Comparison of ENCODE assay signal across 33 cellular contexts in the genomic region with DNA sequence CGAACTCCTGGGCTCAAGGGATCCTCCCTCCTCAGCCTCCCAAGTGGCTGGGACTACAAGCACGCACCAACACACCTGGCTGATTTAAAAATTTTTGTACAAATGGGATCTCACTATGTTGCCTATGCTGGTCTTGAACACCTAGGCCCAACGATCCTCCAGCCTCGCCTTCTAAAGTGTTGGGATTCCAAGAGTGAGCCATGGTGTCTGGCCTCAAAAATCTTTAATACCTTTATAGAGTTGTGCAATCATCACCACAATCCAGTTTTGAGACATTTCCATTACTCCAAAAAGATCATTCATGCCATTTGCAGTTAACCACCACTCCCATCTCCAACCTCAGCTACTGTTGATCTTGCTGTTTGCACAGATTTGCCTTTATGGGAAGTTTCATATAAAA.
"Had no signal": no experiment of that assay in that cellular context is flagged by ENCODE, and none has a peak within 500 bp of the region (broad histone marks: within the 10 kb centered on the region; RNA-seq: fewer than 3 reads in every experiment).

No MANE protein-coding gene starts in this region.

- H3K27ac ChIP-seq: adrenal gland, body of pancreas, brain microvascular endothelial cell, breast epithelium, VCaP had no signal

- H3K36me3 ChIP-seq: breast epithelium had no signal

- DNase-seq: activated B cell treated with CpG ODN at 0.5 μM for 24 hours; activated CD4-positive, alpha-beta memory T cell treated with anti-CD3 and anti-CD28 coated beads for 36 hours; activated CD4-positive, alpha-beta T cell treated with anti-CD3 and anti-CD28 coated beads for 4 hours; activated CD4-positive, alpha-beta T cell treated with anti-CD3 and anti-CD28 coated beads, Interleukin-2, amount 10 ng/mL, durations not matched to agents 24 days and 14 days; activated CD4-positive, alpha-beta T cell treated with anti-CD3 and anti-CD28 coated beads, Interleukin-2, amount 50 U/mL, for 1 hour; activated CD4-positive, alpha-beta T cell treated with anti-CD3 and anti-CD28 coated beads, Interleukin-2, amount 50 U/mL, for 4 hours; activated CD4-positive, CD25-positive, alpha-beta regulatory T cell treated with anti-CD3 and anti-CD28 coated beads, Interleukin-2, amount 50 U/mL, for 72 hours; activated CD8-positive, alpha-beta memory T cell treated with anti-CD3 and anti-CD28 coated beads, Interleukin-2, amount 50 U/mL, for 4 hours; activated CD8-positive, alpha-beta T cell treated with anti-CD3 and anti-CD28 coated beads for 36 hours; activated effector memory CD4-positive, alpha-beta T cell treated with anti-CD3 and anti-CD28 coated beads, Interleukin-2, amount 50 U/mL, for 16 hours; activated gamma-delta T cell treated with Interleukin-2 at 50 U/mL for 16 hours; activated naive CD4-positive, alpha-beta T cell; activated naive CD4-positive, alpha-beta T cell treated with anti-CD3 and anti-CD28 coated beads for 36 hours; activated naive CD4-positive, alpha-beta T cell treated with anti-CD3 and anti-CD28 coated beads, Interleukin-2, amount 50 U/mL, for 16 hours; activated naive CD8-positive, alpha-beta T cell treated with anti-CD3 and anti-CD28 coated beads for 36 hours; activated T-cell treated with anti-CD3 and anti-CD28 coated beads for 4 hours; activated T-cell treated with anti-CD3 and anti-CD28 coated beads, Interleukin-2, amount 50 U/mL, for 1 hour; activated T-cell treated with anti-CD3 and anti-CD28 coated beads, Interleukin-2, amount 50 U/mL, for 4 hours; activated T-cell treated with anti-CD3 and anti-CD28 coated beads, Interleukin-2, amount 50 U/mL, for 72 hours; adrenal gland; amniotic stem cell; aorta; body of pancreas; brain microvascular endothelial cell; central memory CD4-positive, alpha-beta T cell; T-helper 2 cell; T-helper 9 cell had no signal

- H3K9me3 ChIP-seq: adrenal gland, body of pancreas, breast epithelium had no signal

- H3K27me3 ChIP-seq: adrenal gland, body of pancreas, brain microvascular endothelial cell, breast epithelium had no signal

- FAIRE-seq: astrocyte, TTC549 had no signal

- ATAC-seq: activated CD8-positive, alpha-beta T cell treated with anti-CD3 and anti-CD28 coated beads for 36 hours; activated naive CD4-positive, alpha-beta T cell treated with anti-CD3 and anti-CD28 coated beads, Interleukin-2, amount 50 U/mL, for 72 hours; activated T-cell treated with anti-CD3 and anti-CD28 coated beads, Interleukin-2, amount 50 U/mL, for 4 hours; activated T-cell treated with anti-CD3 and anti-CD28 coated beads, Interleukin-2, amount 50 U/mL, for 72 hours; activated T-helper 17 cell treated with anti-CD3 and anti-CD28 coated beads, Interleukin-2, amount 50 U/mL, for 72 hours; body of pancreas had no signal

- H3K4me1 ChIP-seq: breast epithelium had no signal

- H3K4me3 ChIP-seq: adrenal gland, body of pancreas, breast epithelium had no signal
